20 cellular contexts compared by ENCODE assay signal in genomic region chr7:146683439-146683838, GRCh38.
A peak's percentile ranks its signal among the peaks of the same experiment; 100 is the strongest.
DNase-seq lines count a peak whose midpoint lies in the region; TF ChIP-seq lines count a peak whose summit lies in the region.
"Had no signal": no experiment of that assay in that cellular context is flagged by ENCODE, and none has a peak within 500 bp of the region (broad histone marks: within the 10 kb centered on the region; RNA-seq: fewer than 3 reads in every experiment).

No MANE protein-coding gene starts in this region.

- TF ChIP-seq CTCF in astrocyte of the cerebellum (IDR thresholded peaks at IDR 0.05; ENCODE audit: low read depth, low read length, missing control alignments) = no peak
- TF ChIP-seq CTCF in fibroblast of pulmonary artery (IDR thresholded peaks at IDR 0.05; ENCODE audit: low read length, missing control alignments) = no peak

- DNase-seq in Caki2 (ENCODE audit: low read depth) (peak; percentile 17), M059J (ENCODE audit: low read depth) (peak; percentile 1), astrocyte of the cerebellum (ENCODE audit: low read depth) (peak; percentile 13), fibroblast of pulmonary artery (ENCODE audit: low read depth) (peak; percentile 14), NCI-H2171 (lab: John Stamatoyannopoulos, UW) (no peak), KG1 (lab: John Stamatoyannopoulos, UW) (no peak)
- no peak for DNase-seq in activated CD4-positive, alpha-beta T cell treated with anti-CD3 and anti-CD28 coated beads, Interleukin-2, amount 50 U/mL, for 48 hours
- DNase-seq in activated CD8-positive, alpha-beta memory T cell treated with anti-CD3 and anti-CD28 coated beads for 24 hours = no peak
- DNase-seq: activated naive CD4-positive, alpha-beta T cell treated with anti-CD3 and anti-CD28 coated beads, Interleukin-2, amount 50 U/mL, for 16 hours; activated T-cell treated with anti-CD3 and anti-CD28 coated beads, Interleukin-2, amount 50 U/mL, for 72 hours; COR-L47; heart right ventricle; left ventricle myocardium superior; NCI-H1694 treated with DMSO at 0.1 percent for 48 hours; NCI-H82; right lobe of liver; stimulated activated CD8-positive, alpha-beta memory T cell treated with anti-CD3 and anti-CD28 coated beads, Interleukin-4, amount 100 ng/mL, for 48 hours; T-cell; upper lobe of left lung had no signal

- H3K4me3 ChIP-seq in astrocyte of the cerebellum (ENCODE audit: low read depth, low read length) (no peak overlapping the region), fibroblast of pulmonary artery (replicated peaks; ENCODE audit: low read depth, low read length) (no peak overlapping the region)
- H3K4me3 ChIP-seq: ascending aorta, heart right ventricle, right lobe of liver, upper lobe of left lung had no signal

- in situ Hi-C loops in Caki2 (cut with HindIII; ENCODE audit: low pct_unique_long_range_greater_than_20kb, low sequenced_read_pairs) (no loop called here), astrocyte of the cerebellum (cut with HindIII; ENCODE audit: low sequenced_read_pairs) (no loop called here)

Comparison
In these comparisons a context has a peak if more than half of its experiments do, and no peak if none do; other contexts are left out.
1. DNase-seq: peak in Caki2 (single experiment), M059J (single experiment), astrocyte of the cerebellum (single experiment) and fibroblast of pulmonary artery (single experiment); none in NCI-H2171 (single experiment), activated CD4-positive, alpha-beta T cell treated with anti-CD3 and anti-CD28 coated beads, Interleukin-2, amount 50 U/mL, for 48 hours (0 of 2), activated CD8-positive, alpha-beta memory T cell treated with anti-CD3 and anti-CD28 coated beads for 24 hours (single experiment) and KG1 (single experiment).